15 cellular contexts compared by ENCODE assay signal in genomic region chr9:91212592-91213243, GRCh38.
DNase-seq lines count a peak whose midpoint lies in the region; ATAC-seq and TF ChIP-seq lines count a peak whose summit lies in the region.
"Had no signal": no experiment of that assay in that cellular context is flagged by ENCODE, and none has a peak within 500 bp of the region (broad histone marks: within the 10 kb centered on the region; RNA-seq: fewer than 3 reads in every experiment).

No MANE protein-coding gene starts in this region.

- intact Hi-C loops in esophagus muscularis mucosa (cut with DNase I), result no loop called here

- H4K20me1 ChIP-seq in GM23338 (replicated peaks; ENCODE audit: insufficient read depth), result no peaks in the 10 kb centered on the region

- peaks cover 30% of the 10 kb centered on the region for H3K4me1 Mint-ChIP-seq in GM23338
- peaks cover 37 to 40% of the 10 kb centered on the region in 2 donors for H3K4me1 Mint-ChIP-seq in natural killer cell treated with Interleukin-12 subunit alpha and Interleukin-12 subunit beta and Interleukin-15 and Interleukin-18, amount 100 ng/mL, for 72 hours (ENCODE audit: low read depth in 2 of 2)

- H3K9me3 ChIP-seq in esophagus muscularis mucosa, result no peaks in the 10 kb centered on the region
- H3K9me3 ChIP-seq: tibial artery had no signal

- H3K27ac ChIP-seq in GM23338 (ENCODE audit: low read depth) (no peak overlapping the region), esophagus muscularis mucosa (replicated peaks in 1 of 4) (peak overlapping the region; percentile 52 to 62 (median 54))
- H3K27ac ChIP-seq: C4-2B, tibial artery had no signal

- no peak overlapping the region for H3K4me3 ChIP-seq in GM23338
- H3K4me3 ChIP-seq in esophagus muscularis mucosa, result peak overlapping the region in 1 of 4 donors; percentile 16
- H3K4me3 ChIP-seq: tibial artery had no signal

- no peak for TF ChIP-seq POLR2A in esophagus muscularis mucosa (IDR thresholded peaks at IDR 0.05; ENCODE audit: low read depth)

- H3K9me3 Mint-ChIP-seq in GM23338, result no peaks in the 10 kb centered on the region
- no peaks in the 10 kb centered on the region for H3K9me3 Mint-ChIP-seq in natural killer cell treated with Interleukin-12 subunit alpha and Interleukin-12 subunit beta and Interleukin-15 and Interleukin-18, amount 100 ng/mL, for 72 hours
- H3K9me3 Mint-ChIP-seq: naive thymus-derived CD8-positive, alpha-beta T cell had no signal

- H3K79me2 ChIP-seq in GM23338 (replicated peaks; ENCODE audit: insufficient read depth), result no peaks in the 10 kb centered on the region

- H3K4me1 ChIP-seq in GM23338 (ENCODE audit: insufficient read depth), result peaks cover 12% of the 10 kb centered on the region
- H3K4me1 ChIP-seq in esophagus muscularis mucosa, result peaks cover 8 to 25% (median 16%) of the 10 kb centered on the region in 4 donors

- WGBS in esophagus muscularis mucosa, result 96% methylated on average over 10 of the region's 10 CpGs

- no peak for TF ChIP-seq CTCF in GM23338 (conservative IDR thresholded peaks at IDR 0.05; ENCODE audit: low read depth in 2 of 2)
- no peak for TF ChIP-seq CTCF in esophagus muscularis mucosa (IDR thresholded peaks at IDR 0.05)

- H3K36me3 ChIP-seq in GM23338 (ENCODE audit: insufficient read depth) (no peaks in the 10 kb centered on the region), esophagus muscularis mucosa (peaks cover 0 to 19% (median 8%) of the 10 kb centered on the region in 4 donors)

- H3K27me3 ChIP-seq in GM23338 (ENCODE audit: insufficient read depth) (no peaks in the 10 kb centered on the region), esophagus muscularis mucosa (no peaks in the 10 kb centered on the region)
- H3K27me3 ChIP-seq: tibial artery had no signal

- TF ChIP-seq EP300 in esophagus muscularis mucosa (IDR thresholded peaks at IDR 0.05), result no peak

- H3K4me3 Mint-ChIP-seq in GM23338, result no peak overlapping the region
- H3K4me3 Mint-ChIP-seq in natural killer cell treated with Interleukin-12 subunit alpha and Interleukin-12 subunit beta and Interleukin-15 and Interleukin-18, amount 100 ng/mL, for 72 hours, result peak overlapping the region; percentile 67
- H3K4me3 Mint-ChIP-seq: activated CD4-positive, alpha-beta T cell treated with anti-CD3 and anti-CD28 coated beads, Interleukin-2, amount 10 ng/mL, durations not matched to agents 7 days and 5 days had no signal

- H3K9me2 ChIP-seq in GM23338 (ENCODE audit: insufficient read depth), result no peaks in the 10 kb centered on the region

- no peak; the same call in 2 of the 3 replicates for ATAC-seq in GM23338
- ATAC-seq in natural killer cell treated with Interleukin-12 subunit alpha and Interleukin-12 subunit beta and Interleukin-15 and Interleukin-18, amount 100 ng/mL, for 72 hours, result no peak
- no peak for ATAC-seq in HG03097 (IDR thresholded peaks at IDR 0.05; ENCODE audit: low FRiP score, unreplicated experiment)
- ATAC-seq: naive thymus-derived CD8-positive, alpha-beta T cell had no signal

- no peak overlapping the region for H2AFZ ChIP-seq in GM23338

- no peak overlapping the region for H3K4me2 ChIP-seq in GM23338

- H3K36me3 Mint-ChIP-seq in GM23338 (ENCODE audit: low read depth), result no peaks in the 10 kb centered on the region; the same call in 1 of the 3 replicates
- H3K36me3 Mint-ChIP-seq in natural killer cell treated with Interleukin-12 subunit alpha and Interleukin-12 subunit beta and Interleukin-15 and Interleukin-18, amount 100 ng/mL, for 72 hours, result peaks cover 4% of the 10 kb centered on the region

- H3F3A ChIP-seq in GM23338 (replicated peaks; ENCODE audit: low read depth), result no peaks in the 10 kb centered on the region

- H3K27me3 Mint-ChIP-seq in GM23338 (ENCODE audit: insufficient read depth, low read depth, poor library complexity), result peaks cover 11% of the 10 kb centered on the region
- no peaks in the 10 kb centered on the region for H3K27me3 Mint-ChIP-seq in natural killer cell treated with Interleukin-12 subunit alpha and Interleukin-12 subunit beta and Interleukin-15 and Interleukin-18, amount 100 ng/mL, for 72 hours
- H3K27me3 Mint-ChIP-seq: activated CD4-positive, alpha-beta T cell treated with anti-CD3 and anti-CD28 coated beads, Interleukin-2, amount 10 ng/mL, durations not matched to agents 7 days and 5 days; naive thymus-derived CD8-positive, alpha-beta T cell had no signal

- peak overlapping the region; percentile 50; the same call in 1 of the 2 replicates for H3K27ac Mint-ChIP-seq in GM23338
- H3K27ac Mint-ChIP-seq in natural killer cell treated with Interleukin-12 subunit alpha and Interleukin-12 subunit beta and Interleukin-15 and Interleukin-18, amount 100 ng/mL, for 72 hours, result peak overlapping the region; percentile 78 to 82
- H3K27ac Mint-ChIP-seq: activated CD4-positive, alpha-beta T cell treated with anti-CD3 and anti-CD28 coated beads, Interleukin-2, amount 10 ng/mL, durations not matched to agents 7 days and 5 days had no signal

- DNase-seq in GM23338 (ENCODE audit: low spot score), result no peak
- peak; percentile 49 to 80 for DNase-seq in NCI-H526 (lab: John Stamatoyannopoulos, UW)
- no peak for DNase-seq in esophagus muscularis mucosa (ENCODE audit: extremely low spot score)
- no peak for DNase-seq in natural killer cell treated with Interleukin-12 subunit alpha and Interleukin-12 subunit beta and Interleukin-15 and Interleukin-18, amount 100 ng/mL, for 72 hours (ENCODE audit: low spot score)
- no peak for DNase-seq in AG08396 (ENCODE audit: low spot score)
- no peak for DNase-seq in H4 (ENCODE audit: low spot score)
- DNase-seq: activated CD4-positive, alpha-beta T cell treated with anti-CD3 and anti-CD28 coated beads, Interleukin-2, amount 10 ng/mL, durations not matched to agents 7 days and 5 days; H7; islet precursor cell; naive thymus-derived CD8-positive, alpha-beta T cell; NCI-H1436 treated with DMSO at 0.1 percent for 48 hours; NCI-H510A; tibial artery had no signal

TF ChIP-seq in GM23338, 12 proteins besides CTCF, POLR2A, EP300 and RAD21 (continues in another document):
- TF ChIP-seq STAT1 (IDR thresholded peaks at IDR 0.05; ENCODE audit: unreplicated experiment) (no peak), ETS1 (IDR thresholded peaks at IDR 0.05) (no peak), REST (IDR thresholded peaks at IDR 0.05; ENCODE audit: unreplicated experiment) (no peak), EZH2phosphoT487 (IDR thresholded peaks at IDR 0.05; ENCODE audit: unreplicated experiment) (no peak)

Comparison
In these comparisons a context has a peak if more than half of its experiments do, and no peak if none do; other contexts are left out.
1. DNase-seq: peak in NCI-H526 (2 of 2); none in GM23338 (single experiment), esophagus muscularis mucosa (single experiment), natural killer cell treated with Interleukin-12 subunit alpha and Interleukin-12 subunit beta and Interleukin-15 and Interleukin-18, amount 100 ng/mL, for 72 hours (single experiment), AG08396 (single experiment) and H4 (single experiment).